9 cellular contexts compared by ENCODE assay signal in the genomic region with DNA sequence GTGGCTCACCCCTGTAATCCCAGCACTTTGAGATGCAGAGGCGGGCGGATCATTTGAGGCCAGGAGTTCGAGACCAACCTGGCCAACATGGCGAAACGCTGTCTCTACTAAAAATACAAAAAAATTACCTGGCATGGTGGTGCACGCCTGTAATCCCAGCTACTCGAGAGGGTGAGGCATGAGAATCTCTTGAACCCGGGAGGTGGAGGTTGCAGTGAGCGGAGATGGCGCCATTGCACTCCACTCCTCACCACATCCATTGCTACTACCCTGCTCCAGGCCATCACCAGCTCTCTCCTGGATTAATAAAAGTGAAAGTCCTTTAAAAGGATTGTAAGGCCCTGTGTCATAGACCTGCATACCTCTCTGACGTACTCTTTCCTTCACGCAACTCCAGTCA.
DNase-seq lines count a peak whose midpoint lies in the region; ATAC-seq and TF ChIP-seq lines count a peak whose summit lies in the region.
"Had no signal": no experiment of that assay in that cellular context is flagged by ENCODE, and none has a peak within 500 bp of the region (broad histone marks: within the 10 kb centered on the region; RNA-seq: fewer than 3 reads in every experiment).

No MANE protein-coding gene starts in this region.

- H3K9me2 ChIP-seq in neural cell (ENCODE audit: insufficient read depth, low read length), result no peaks in the 10 kb centered on the region

- H3K9ac ChIP-seq in neural cell (ENCODE audit: low read length), result peak overlapping the region; percentile 78

- intact Hi-C loops in CD4-positive, alpha-beta T cell (cut with DNase I, micrococcal nuclease), result loop anchor here (2.0 to 10.0 kb wide), 7 partner anchors 93 to 919 kb away; partner anchors contain the start of genes KIAA1328 (in 2 of the 2), TPGS2 (in 2 of the 2), GALNT1 (in 1 of the 2) and INO80C (in 1 of the 2)

- no peak for DNase-seq in CD4-positive, alpha-beta T cell
- DNase-seq in MG63, result no peak
- DNase-seq in coronary artery (ENCODE audit: low spot score), result no peak
- DNase-seq in SW 1271 (lab: John Stamatoyannopoulos, UW), result no peak
- DNase-seq in NCI-H345 (lab: John Stamatoyannopoulos, UW), result no peak
- no peak for DNase-seq in activated CD4-positive, CD25-positive, alpha-beta regulatory T cell (lab: John Stamatoyannopoulos, UW)
- DNase-seq: testis had no signal

- no peaks in the 10 kb centered on the region for H3K9me3 Mint-ChIP-seq in CD4-positive, alpha-beta T cell

- peak overlapping the region; percentile 88 for H3K4me3 ChIP-seq in MG63
- peak overlapping the region; percentile 88 for H3K4me3 ChIP-seq in coronary artery
- peak overlapping the region; percentile 78 for H3K4me3 ChIP-seq in neural cell (ENCODE audit: low read length)

- no peak overlapping the region for H3K27ac ChIP-seq in CD4-positive, alpha-beta T cell (ENCODE audit: low read depth, low read length)
- no peak overlapping the region for H3K27ac ChIP-seq in coronary artery
- H3K27ac ChIP-seq in neural cell (ENCODE audit: low read length), result no peak overlapping the region

- H3K27ac Mint-ChIP-seq in CD4-positive, alpha-beta T cell, result peak overlapping the region; percentile 96

- no peak for ATAC-seq in CD4-positive, alpha-beta T cell (ENCODE audit: poor library complexity)
- ATAC-seq in GM18520 (IDR thresholded peaks at IDR 0.05; ENCODE audit: unreplicated experiment), result no peak

- no peaks in the 10 kb centered on the region for H3K27me3 Mint-ChIP-seq in CD4-positive, alpha-beta T cell

- POLR2A ChIA-PET in CD4-positive, alpha-beta T cell (lab: Charles Lee), result interaction anchor here (1.6 to 3.1 kb wide), 4 partner anchors 93 to 944 kb away, joined by 4 to 29 read pairs (median 20); partner anchors contain the start of genes ELP2, INO80C, RPRD1A and SLC39A6

- TF ChIP-seq EP300 in neural cell (conservative IDR thresholded peaks at IDR 0.05; ENCODE audit: poor library complexity, severe bottlenecking), result no peak

- H3K79me2 ChIP-seq in neural cell (replicated peaks; ENCODE audit: insufficient read depth, low read length), result peaks cover 21% of the 10 kb centered on the region

- TF ChIP-seq RAD21 in neural cell (conservative IDR thresholded peaks at IDR 0.05), result no peak

- peak overlapping the region; percentile 97 for H3K4me3 Mint-ChIP-seq in CD4-positive, alpha-beta T cell

- no peaks in the 10 kb centered on the region for H3F3A ChIP-seq in neural cell (ENCODE audit: insufficient read depth, low read length, poor library complexity, severe bottlenecking)

- peaks cover 43% of the 10 kb centered on the region for H3K36me3 ChIP-seq in MG63
- peaks cover 14% of the 10 kb centered on the region for H3K36me3 ChIP-seq in neural cell (ENCODE audit: insufficient read depth, low read length)

- CTCF ChIA-PET in CD4-positive, alpha-beta T cell (lab: Charles Lee), result interaction anchor here (0.5 to 1.1 kb wide), 2 partner anchors 42 to 159 kb away, joined by 3 read pairs; no protein-coding TSS in a partner anchor

- H3K9me3 ChIP-seq in CD4-positive, alpha-beta T cell (ENCODE audit: control insufficient read depth, low read length), result no peaks in the 10 kb centered on the region
- H3K9me3 ChIP-seq in MG63 (no peaks in the 10 kb centered on the region), neural cell (ENCODE audit: low read length) (no peaks in the 10 kb centered on the region)
- H3K9me3 ChIP-seq: testis had no signal

- H3K4me2 ChIP-seq in neural cell (ENCODE audit: low read length), result peak overlapping the region; percentile 97

- H3K4me1 Mint-ChIP-seq in CD4-positive, alpha-beta T cell (ENCODE audit: low read depth), result peaks cover 67% of the 10 kb centered on the region

- H3K36me3 Mint-ChIP-seq in CD4-positive, alpha-beta T cell (ENCODE audit: low read depth), result peaks cover 72% of the 10 kb centered on the region

- H2AFZ ChIP-seq in neural cell (ENCODE audit: low read depth, low read length), result no peak overlapping the region

- no peaks in the 10 kb centered on the region for H3K27me3 ChIP-seq in CD4-positive, alpha-beta T cell (ENCODE audit: control insufficient read depth, insufficient read depth, low read length)
- H3K27me3 ChIP-seq in MG63 (no peaks in the 10 kb centered on the region), neural cell (ENCODE audit: insufficient read depth, low read depth, low read length) (no peaks in the 10 kb centered on the region)
- H3K27me3 ChIP-seq: testis had no signal

- TF ChIP-seq CTCF in CD4-positive, alpha-beta T cell (IDR thresholded peaks at IDR 0.05), result no peak
- TF ChIP-seq CTCF in coronary artery (IDR thresholded peaks at IDR 0.05) (no peak), neural cell (IDR thresholded peaks at IDR 0.05; ENCODE audit: poor library complexity, severe bottlenecking) (no peak)

- no peaks in the 10 kb centered on the region for H4K20me1 ChIP-seq in neural cell (ENCODE audit: insufficient read depth)

TF ChIP-seq in neural cell, 6 proteins besides CTCF, POLR2A, EP300 and RAD21:
- TF ChIP-seq, protein P1, sequence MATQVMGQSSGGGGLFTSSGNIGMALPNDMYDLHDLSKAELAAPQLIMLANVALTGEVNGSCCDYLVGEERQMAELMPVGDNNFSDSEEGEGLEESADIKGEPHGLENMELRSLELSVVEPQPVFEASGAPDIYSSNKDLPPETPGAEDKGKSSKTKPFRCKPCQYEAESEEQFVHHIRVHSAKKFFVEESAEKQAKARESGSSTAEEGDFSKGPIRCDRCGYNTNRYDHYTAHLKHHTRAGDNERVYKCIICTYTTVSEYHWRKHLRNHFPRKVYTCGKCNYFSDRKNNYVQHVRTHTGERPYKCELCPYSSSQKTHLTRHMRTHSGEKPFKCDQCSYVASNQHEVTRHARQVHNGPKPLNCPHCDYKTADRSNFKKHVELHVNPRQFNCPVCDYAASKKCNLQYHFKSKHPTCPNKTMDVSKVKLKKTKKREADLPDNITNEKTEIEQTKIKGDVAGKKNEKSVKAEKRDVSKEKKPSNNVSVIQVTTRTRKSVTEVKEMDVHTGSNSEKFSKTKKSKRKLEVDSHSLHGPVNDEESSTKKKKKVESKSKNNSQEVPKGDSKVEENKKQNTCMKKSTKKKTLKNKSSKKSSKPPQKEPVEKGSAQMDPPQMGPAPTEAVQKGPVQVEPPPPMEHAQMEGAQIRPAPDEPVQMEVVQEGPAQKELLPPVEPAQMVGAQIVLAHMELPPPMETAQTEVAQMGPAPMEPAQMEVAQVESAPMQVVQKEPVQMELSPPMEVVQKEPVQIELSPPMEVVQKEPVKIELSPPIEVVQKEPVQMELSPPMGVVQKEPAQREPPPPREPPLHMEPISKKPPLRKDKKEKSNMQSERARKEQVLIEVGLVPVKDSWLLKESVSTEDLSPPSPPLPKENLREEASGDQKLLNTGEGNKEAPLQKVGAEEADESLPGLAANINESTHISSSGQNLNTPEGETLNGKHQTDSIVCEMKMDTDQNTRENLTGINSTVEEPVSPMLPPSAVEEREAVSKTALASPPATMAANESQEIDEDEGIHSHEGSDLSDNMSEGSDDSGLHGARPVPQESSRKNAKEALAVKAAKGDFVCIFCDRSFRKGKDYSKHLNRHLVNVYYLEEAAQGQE (IDR thresholded peaks at IDR 0.05; ENCODE audit: borderline replicate concordance), result no peak
- TF ChIP-seq SMC3 (conservative IDR thresholded peaks at IDR 0.05; ENCODE audit: poor library complexity) (no peak), POLR2AphosphoS5 (IDR thresholded peaks at IDR 0.05) (no peak), MXI1 (conservative IDR thresholded peaks at IDR 0.05; ENCODE audit: poor library complexity, severe bottlenecking) (no peak), EZH2 (IDR thresholded peaks at IDR 0.05; ENCODE audit: borderline replicate concordance, insufficient read depth, low read length, poor library complexity, severe bottlenecking) (no peak), TAF1 (IDR thresholded peaks at IDR 0.05; ENCODE audit: low read depth) (no peak)
